In genomic region chr1:26288311-26288941, GRCh38 we compare ENCODE assay signal across 8 cellular contexts.
DNase-seq lines count a peak whose midpoint lies in the region; ATAC-seq and TF ChIP-seq lines count a peak whose summit lies in the region.

No MANE protein-coding gene starts in this region.

- in situ Hi-C loops in GM13977 (cut with MboI; ENCODE audit: low pct_unique_long_range_greater_than_20kb, low sequenced_read_pairs, unreplicated experiment) = loop anchor here (5.0 kb wide), 1 partner anchor 34 kb away; no protein-coding TSS in a partner anchor

- DNase-seq in GM13977 (ENCODE audit: low spot score) (peak; percentile 50), UCSD-AML1 (lab: John Stamatoyannopoulos, UW; ENCODE audit: unreplicated experiment) (peak; percentile 69), NCI-H2081 (lab: John Stamatoyannopoulos, UW) (no peak)
- DNase-seq in stimulated activated CD4-positive, alpha-beta T cell treated with anti-CD3 and anti-CD28 coated beads, Interleukin-2, amount 100 ng/mL, for 24 hours = peak; percentile 69 to 74

- ATAC-seq in HG03457 (IDR thresholded peaks at IDR 0.05; ENCODE audit: unreplicated experiment) = no peak
- ATAC-seq in GM21515 (IDR thresholded peaks at IDR 0.05; ENCODE audit: unreplicated experiment) = no peak
- no peak for ATAC-seq in HG02981 (IDR thresholded peaks at IDR 0.05; ENCODE audit: unreplicated experiment)

- TF ChIP-seq CTCF in GM13977 (IDR thresholded peaks at IDR 0.05; ENCODE audit: extremely low read depth, insufficient read depth, missing control alignments) = peak; percentile 6

- peak overlapping the region; percentile 1 for H3K27ac ChIP-seq in cingulate gyrus (ENCODE audit: low read depth, low read length)

Comparison
In these comparisons a context has a peak if more than half of its experiments do, and no peak if none do; other contexts are left out.
1. DNase-seq: peak in GM13977 (single experiment), UCSD-AML1 (single experiment) and stimulated activated CD4-positive, alpha-beta T cell treated with anti-CD3 and anti-CD28 coated beads, Interleukin-2, amount 100 ng/mL, for 24 hours (2 of 2); none in NCI-H2081 (0 of 2).